Comparison of ENCODE assay signal across 1 cellular context in genomic region chr3:33114622-33115023, GRCh38.
TF ChIP-seq lines count a peak whose summit lies in the region.

No MANE protein-coding gene starts in this region.

TF ChIP-seq in K562, 482 proteins besides CTCF, POLR2A, EP300 and RAD21 (continued from another document):
- TF ChIP-seq, protein P1, sequence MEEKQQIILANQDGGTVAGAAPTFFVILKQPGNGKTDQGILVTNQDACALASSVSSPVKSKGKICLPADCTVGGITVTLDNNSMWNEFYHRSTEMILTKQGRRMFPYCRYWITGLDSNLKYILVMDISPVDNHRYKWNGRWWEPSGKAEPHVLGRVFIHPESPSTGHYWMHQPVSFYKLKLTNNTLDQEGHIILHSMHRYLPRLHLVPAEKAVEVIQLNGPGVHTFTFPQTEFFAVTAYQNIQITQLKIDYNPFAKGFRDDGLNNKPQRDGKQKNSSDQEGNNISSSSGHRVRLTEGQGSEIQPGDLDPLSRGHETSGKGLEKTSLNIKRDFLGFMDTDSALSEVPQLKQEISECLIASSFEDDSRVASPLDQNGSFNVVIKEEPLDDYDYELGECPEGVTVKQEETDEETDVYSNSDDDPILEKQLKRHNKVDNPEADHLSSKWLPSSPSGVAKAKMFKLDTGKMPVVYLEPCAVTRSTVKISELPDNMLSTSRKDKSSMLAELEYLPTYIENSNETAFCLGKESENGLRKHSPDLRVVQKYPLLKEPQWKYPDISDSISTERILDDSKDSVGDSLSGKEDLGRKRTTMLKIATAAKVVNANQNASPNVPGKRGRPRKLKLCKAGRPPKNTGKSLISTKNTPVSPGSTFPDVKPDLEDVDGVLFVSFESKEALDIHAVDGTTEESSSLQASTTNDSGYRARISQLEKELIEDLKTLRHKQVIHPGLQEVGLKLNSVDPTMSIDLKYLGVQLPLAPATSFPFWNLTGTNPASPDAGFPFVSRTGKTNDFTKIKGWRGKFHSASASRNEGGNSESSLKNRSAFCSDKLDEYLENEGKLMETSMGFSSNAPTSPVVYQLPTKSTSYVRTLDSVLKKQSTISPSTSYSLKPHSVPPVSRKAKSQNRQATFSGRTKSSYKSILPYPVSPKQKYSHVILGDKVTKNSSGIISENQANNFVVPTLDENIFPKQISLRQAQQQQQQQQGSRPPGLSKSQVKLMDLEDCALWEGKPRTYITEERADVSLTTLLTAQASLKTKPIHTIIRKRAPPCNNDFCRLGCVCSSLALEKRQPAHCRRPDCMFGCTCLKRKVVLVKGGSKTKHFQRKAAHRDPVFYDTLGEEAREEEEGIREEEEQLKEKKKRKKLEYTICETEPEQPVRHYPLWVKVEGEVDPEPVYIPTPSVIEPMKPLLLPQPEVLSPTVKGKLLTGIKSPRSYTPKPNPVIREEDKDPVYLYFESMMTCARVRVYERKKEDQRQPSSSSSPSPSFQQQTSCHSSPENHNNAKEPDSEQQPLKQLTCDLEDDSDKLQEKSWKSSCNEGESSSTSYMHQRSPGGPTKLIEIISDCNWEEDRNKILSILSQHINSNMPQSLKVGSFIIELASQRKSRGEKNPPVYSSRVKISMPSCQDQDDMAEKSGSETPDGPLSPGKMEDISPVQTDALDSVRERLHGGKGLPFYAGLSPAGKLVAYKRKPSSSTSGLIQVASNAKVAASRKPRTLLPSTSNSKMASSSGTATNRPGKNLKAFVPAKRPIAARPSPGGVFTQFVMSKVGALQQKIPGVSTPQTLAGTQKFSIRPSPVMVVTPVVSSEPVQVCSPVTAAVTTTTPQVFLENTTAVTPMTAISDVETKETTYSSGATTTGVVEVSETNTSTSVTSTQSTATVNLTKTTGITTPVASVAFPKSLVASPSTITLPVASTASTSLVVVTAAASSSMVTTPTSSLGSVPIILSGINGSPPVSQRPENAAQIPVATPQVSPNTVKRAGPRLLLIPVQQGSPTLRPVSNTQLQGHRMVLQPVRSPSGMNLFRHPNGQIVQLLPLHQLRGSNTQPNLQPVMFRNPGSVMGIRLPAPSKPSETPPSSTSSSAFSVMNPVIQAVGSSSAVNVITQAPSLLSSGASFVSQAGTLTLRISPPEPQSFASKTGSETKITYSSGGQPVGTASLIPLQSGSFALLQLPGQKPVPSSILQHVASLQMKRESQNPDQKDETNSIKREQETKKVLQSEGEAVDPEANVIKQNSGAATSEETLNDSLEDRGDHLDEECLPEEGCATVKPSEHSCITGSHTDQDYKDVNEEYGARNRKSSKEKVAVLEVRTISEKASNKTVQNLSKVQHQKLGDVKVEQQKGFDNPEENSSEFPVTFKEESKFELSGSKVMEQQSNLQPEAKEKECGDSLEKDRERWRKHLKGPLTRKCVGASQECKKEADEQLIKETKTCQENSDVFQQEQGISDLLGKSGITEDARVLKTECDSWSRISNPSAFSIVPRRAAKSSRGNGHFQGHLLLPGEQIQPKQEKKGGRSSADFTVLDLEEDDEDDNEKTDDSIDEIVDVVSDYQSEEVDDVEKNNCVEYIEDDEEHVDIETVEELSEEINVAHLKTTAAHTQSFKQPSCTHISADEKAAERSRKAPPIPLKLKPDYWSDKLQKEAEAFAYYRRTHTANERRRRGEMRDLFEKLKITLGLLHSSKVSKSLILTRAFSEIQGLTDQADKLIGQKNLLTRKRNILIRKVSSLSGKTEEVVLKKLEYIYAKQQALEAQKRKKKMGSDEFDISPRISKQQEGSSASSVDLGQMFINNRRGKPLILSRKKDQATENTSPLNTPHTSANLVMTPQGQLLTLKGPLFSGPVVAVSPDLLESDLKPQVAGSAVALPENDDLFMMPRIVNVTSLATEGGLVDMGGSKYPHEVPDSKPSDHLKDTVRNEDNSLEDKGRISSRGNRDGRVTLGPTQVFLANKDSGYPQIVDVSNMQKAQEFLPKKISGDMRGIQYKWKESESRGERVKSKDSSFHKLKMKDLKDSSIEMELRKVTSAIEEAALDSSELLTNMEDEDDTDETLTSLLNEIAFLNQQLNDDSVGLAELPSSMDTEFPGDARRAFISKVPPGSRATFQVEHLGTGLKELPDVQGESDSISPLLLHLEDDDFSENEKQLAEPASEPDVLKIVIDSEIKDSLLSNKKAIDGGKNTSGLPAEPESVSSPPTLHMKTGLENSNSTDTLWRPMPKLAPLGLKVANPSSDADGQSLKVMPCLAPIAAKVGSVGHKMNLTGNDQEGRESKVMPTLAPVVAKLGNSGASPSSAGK (IDR thresholded peaks at IDR 0.05) = no peak
- TF ChIP-seq ZNF518B (CRISPR knock-in tag; IDR thresholded peaks at IDR 0.05) (no peak), RBBP5 (IDR thresholded peaks at IDR 0.05; ENCODE audit: borderline replicate concordance, insufficient read depth, low read length, poor library complexity, severe bottlenecking) (no peak), ZNF316 (IDR thresholded peaks at IDR 0.05) (no peak), CBX2 (IDR thresholded peaks at IDR 0.05; ENCODE audit: insufficient read depth, low read length, poor library complexity, severe bottlenecking) (no peak), SMAD1 (IDR thresholded peaks at IDR 0.05; ENCODE audit: low read depth, low read length, partially characterized antibody) (no peak), TBL1XR1 (IDR thresholded peaks at IDR 0.05; ENCODE audit: low read length in 2 of 2) (no peak), ZNF395 (CRISPR knock-in tag; IDR thresholded peaks at IDR 0.05) (peak; percentile 8; the same call in 1 of the 2 replicates), NBN (IDR thresholded peaks at IDR 0.05; ENCODE audit: low read depth) (no peak), KDM2B (CRISPR knock-in tag; IDR thresholded peaks at IDR 0.05) (no peak), UBTF (IDR thresholded peaks at IDR 0.05; ENCODE audit: borderline replicate concordance in 1 of 2, low read depth in 2 of 2, low read length in 2 of 2) (no peak), OTX1 (CRISPR knock-in tag; IDR thresholded peaks at IDR 0.05) (no peak), FOXO4 (CRISPR knock-in tag; IDR thresholded peaks at IDR 0.05) (no peak), ZNF146 (CRISPR knock-in tag; IDR thresholded peaks at IDR 0.05; ENCODE audit: unreplicated experiment) (no peak), MEF2A (IDR thresholded peaks at IDR 0.05; ENCODE audit: control insufficient read depth, low read depth, low read length) (no peak), CEBPB (tag; IDR thresholded peaks at IDR 0.05) (no peak), CGGBP1 (CRISPR knock-in tag; IDR thresholded peaks at IDR 0.05) (no peak), JUN (IDR thresholded peaks at IDR 0.05; ENCODE audit: borderline replicate concordance, low read depth, low read length) (no peak), JUN (CRISPR knock-in tag; IDR thresholded peaks at IDR 0.05; ENCODE audit: borderline replicate concordance) (no peak), ZBTB8A (IDR thresholded peaks at IDR 0.05; ENCODE audit: partially characterized antibody) (no peak), ZSCAN32 (CRISPR knock-in tag; IDR thresholded peaks at IDR 0.05) (no peak), MLLT1 (IDR thresholded peaks at IDR 0.05) (no peak)
- TF ChIP-seq, protein P2, sequence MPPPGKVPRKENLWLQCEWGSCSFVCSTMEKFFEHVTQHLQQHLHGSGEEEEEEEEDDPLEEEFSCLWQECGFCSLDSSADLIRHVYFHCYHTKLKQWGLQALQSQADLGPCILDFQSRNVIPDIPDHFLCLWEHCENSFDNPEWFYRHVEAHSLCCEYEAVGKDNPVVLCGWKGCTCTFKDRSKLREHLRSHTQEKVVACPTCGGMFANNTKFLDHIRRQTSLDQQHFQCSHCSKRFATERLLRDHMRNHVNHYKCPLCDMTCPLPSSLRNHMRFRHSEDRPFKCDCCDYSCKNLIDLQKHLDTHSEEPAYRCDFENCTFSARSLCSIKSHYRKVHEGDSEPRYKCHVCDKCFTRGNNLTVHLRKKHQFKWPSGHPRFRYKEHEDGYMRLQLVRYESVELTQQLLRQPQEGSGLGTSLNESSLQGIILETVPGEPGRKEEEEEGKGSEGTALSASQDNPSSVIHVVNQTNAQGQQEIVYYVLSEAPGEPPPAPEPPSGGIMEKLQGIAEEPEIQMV (tag; conservative IDR thresholded peaks at IDR 0.05; ENCODE audit: low read depth) = no peak
